9 cellular contexts compared by ENCODE assay signal in genomic region chr12:128644664-128645296, GRCh38.
DNase-seq lines count a peak whose midpoint lies in the region; ATAC-seq and TF ChIP-seq lines count a peak whose summit lies in the region.
"Had no signal": no experiment of that assay in that cellular context is flagged by ENCODE, and none has a peak within 500 bp of the region (broad histone marks: within the 10 kb centered on the region; RNA-seq: fewer than 3 reads in every experiment).

No MANE protein-coding gene starts in this region.

- H3K9me2 ChIP-seq in Karpas-422 (replicated peaks; ENCODE audit: insufficient read depth, low read length) = no peaks in the 10 kb centered on the region

- no peaks in the 10 kb centered on the region for H3K9me3 ChIP-seq in Karpas-422 (ENCODE audit: low read length)

- TF ChIP-seq CTCF in RWPE1 (conservative IDR thresholded peaks at IDR 0.05; ENCODE audit: low read depth) = no peak

- no peaks in the 10 kb centered on the region for H3K27me3 ChIP-seq in Karpas-422 (ENCODE audit: low read length)

- ATAC-seq in left colon (peak; percentile 100), GM21390 (IDR thresholded peaks at IDR 0.05; ENCODE audit: unreplicated experiment) (no peak)
- ATAC-seq: naive thymus-derived CD4-positive, alpha-beta T cell had no signal

- H3K27ac ChIP-seq in Karpas-422 (ENCODE audit: low read length) (no peak overlapping the region), RWPE1 (no peak overlapping the region)

- no peaks in the 10 kb centered on the region for H4K20me1 ChIP-seq in Karpas-422 (ENCODE audit: insufficient read depth, low read depth, low read length)

- no peaks in the 10 kb centered on the region for H3K36me3 ChIP-seq in Karpas-422 (ENCODE audit: insufficient read depth, low read length)

- H3K79me2 ChIP-seq in Karpas-422 (ENCODE audit: low read length) = no peaks in the 10 kb centered on the region

- intact Hi-C loops in left colon (cut with DNase I, micrococcal nuclease) = no loop called here

- CTCF ChIA-PET in RWPE1 (lab: Yijun Ruan, JAX) = no interaction called here

- POLR2A ChIA-PET in RWPE1 (lab: Yijun Ruan, JAX; ENCODE audit: low non-redundant PET) = no interaction called here

- H3K9ac ChIP-seq in Karpas-422 (ENCODE audit: low read length) = no peak overlapping the region

- no peak overlapping the region for H3K4me3 ChIP-seq in Karpas-422 (ENCODE audit: low read length)

- DNase-seq in activated CD4-positive, CD25-positive, alpha-beta regulatory T cell treated with anti-CD3 and anti-CD28 coated beads, Interleukin-2, amount 50 U/mL, for 72 hours = peak; percentile 30
- no peak for DNase-seq in activated CD4-positive, CD25-positive, alpha-beta regulatory T cell (lab: John Stamatoyannopoulos, UW)
- peak; percentile 71 for DNase-seq in Karpas-422
- DNase-seq in activated T-cell treated with anti-CD3 and anti-CD28 coated beads for 4 hours = peak; percentile 3
- peak; percentile 46 to 85 for DNase-seq in left colon
- DNase-seq in RWPE1 (ENCODE audit: low spot score) = no peak
- no peak for DNase-seq in DMS79 treated with DMSO at 0.1 percent for 48 hours (lab: John Stamatoyannopoulos, UW)

- no peak overlapping the region for H3K4me2 ChIP-seq in Karpas-422 (ENCODE audit: low read depth, low read length, poor library complexity, severe bottlenecking)

- no peak overlapping the region for H2AFZ ChIP-seq in Karpas-422 (ENCODE audit: low read length)

- H3K4me1 ChIP-seq in Karpas-422 (ENCODE audit: low read length) = no peaks in the 10 kb centered on the region

Comparison
In these comparisons a context has a peak if more than half of its experiments do, and no peak if none do; other contexts are left out.
1. DNase-seq: peak in activated CD4-positive, CD25-positive, alpha-beta regulatory T cell treated with anti-CD3 and anti-CD28 coated beads, Interleukin-2, amount 50 U/mL, for 72 hours (single experiment), Karpas-422 (single experiment), activated T-cell treated with anti-CD3 and anti-CD28 coated beads for 4 hours (single experiment) and left colon (2 of 2); none in activated CD4-positive, CD25-positive, alpha-beta regulatory T cell (0 of 4), RWPE1 (single experiment) and DMS79 treated with DMSO at 0.1 percent for 48 hours (single experiment).